In the genomic region with DNA sequence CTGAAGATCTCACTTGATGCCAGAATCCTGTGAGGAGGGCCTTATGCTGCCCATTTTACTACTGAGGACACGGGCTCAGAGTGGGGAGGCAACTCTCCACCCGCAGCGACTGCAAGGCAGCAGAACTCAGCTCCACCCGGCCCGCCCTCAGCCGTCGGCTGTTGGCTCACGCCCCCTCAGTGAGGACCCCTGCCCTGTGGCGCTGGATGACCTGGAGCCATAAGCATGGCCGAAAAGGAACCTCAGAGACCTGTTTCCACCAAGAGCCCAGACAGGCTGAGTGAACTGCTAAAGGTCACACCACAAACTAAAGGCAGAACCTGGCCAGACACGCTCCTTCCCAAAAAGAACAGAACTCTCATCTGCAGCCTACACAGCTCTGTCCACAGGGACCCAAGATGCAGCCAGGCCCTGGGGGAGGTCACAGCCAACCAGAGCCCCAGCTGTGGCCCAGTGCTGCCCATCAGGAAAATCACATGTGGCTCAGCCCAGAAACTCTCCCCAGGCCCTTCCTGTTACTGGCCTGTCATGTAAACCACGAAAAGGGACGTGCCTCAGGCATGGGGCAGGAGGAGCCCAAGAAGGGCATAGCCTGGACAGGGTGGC, we compare ENCODE assay signal across 20 cellular contexts. TPM values are rescaled to one million over a fixed set of nuclear protein-coding genes. Genes with fewer than 3 reads are reported as not detected.
A peak's percentile ranks its signal among the peaks of the same experiment; 100 is the strongest.
DNase-seq lines count a peak whose midpoint lies in the region; ATAC-seq and TF ChIP-seq lines count a peak whose summit lies in the region.
"Had no signal": no experiment of that assay in that cellular context is flagged by ENCODE, and none has a peak within 500 bp of the region (broad histone marks: within the 10 kb centered on the region; RNA-seq: fewer than 3 reads in every experiment).

No MANE protein-coding gene starts in this region.

- no TSS peak for BruUV-seq in Caco-2 (replicated peaks; lab: Mats Ljungman, UMichigan)

- no peaks in the 10 kb centered on the region for H3K27me3 ChIP-seq in BE2C
- no peaks in the 10 kb centered on the region for H3K27me3 ChIP-seq in Caco-2 (replicated peaks; ENCODE audit: control insufficient read depth, insufficient read depth, low read length)
- H3K27me3 ChIP-seq in H7 (ENCODE audit: control insufficient read depth, insufficient read depth, low read length) = no peaks in the 10 kb centered on the region
- H3K27me3 ChIP-seq: thyroid gland had no signal

- peak; percentile 10 for DNase-seq in BE2C
- DNase-seq in Caco-2 = no peak
- peak; percentile 18 for DNase-seq in cerebellum (ENCODE audit: low spot score)
- no peak for DNase-seq in nephron progenitor cell
- DNase-seq in GM19238 (ENCODE audit: insufficient read length, low spot score) = no peak
- no peak for DNase-seq in H7
- no peak for DNase-seq in NCI-H524 (lab: John Stamatoyannopoulos, UW)
- DNase-seq: activated CD4-positive, alpha-beta T cell treated with anti-CD3 and anti-CD28 coated beads, Interleukin-2, amount 50 U/mL, for 4 hours; anterior cingulate cortex; cerebellar nuclear complex; hypothalamus; midbrain; NCI-H1105; nucleus accumbens; SW 1271; thyroid gland had no signal

- H3K4me1 Mint-ChIP-seq in Caco-2 (ENCODE audit: low read depth, unreplicated experiment) (no peaks in the 10 kb centered on the region), nephron progenitor cell (peaks cover 7% of the 10 kb centered on the region)

- CTCF ChIA-PET in Caco-2 (lab: Charles Lee) = no interaction called here

- intact Hi-C loops in Caco-2 (cut with micrococcal nuclease; ENCODE audit: unreplicated experiment) = no loop called here

- peak overlapping the region; percentile 48 for H3K27ac Mint-ChIP-seq in Caco-2 (ENCODE audit: unreplicated experiment)
- H3K27ac Mint-ChIP-seq in nephron progenitor cell = peak overlapping the region; percentile 66
- H3K27ac Mint-ChIP-seq: activated T-helper 1 cell treated with anti-CD3 and anti-CD28 coated beads, Interleukin-12 subunit alpha, Interleukin-12 subunit beta, Interleukin-2, Interleukin-4 antibody, amounts not matched to agents 30 ng/mL and 10 ng/mL and 1 ng/mL, durations not matched to agents 14 hours and 24 hours and 36 hours had no signal

- H3K36me3 ChIP-seq in BE2C = peaks cover 58% of the 10 kb centered on the region
- H3K36me3 ChIP-seq in Caco-2 (ENCODE audit: control insufficient read depth, insufficient read depth, low read length) = peaks cover 2% of the 10 kb centered on the region; the same call in 1 of the 2 replicates
- H3K36me3 ChIP-seq in H7 (replicated peaks; ENCODE audit: control insufficient read depth, insufficient read depth, low read length) = peaks cover 2% of the 10 kb centered on the region

- ATAC-seq in HG02798 (IDR thresholded peaks at IDR 0.05; ENCODE audit: poor library complexity, unreplicated experiment) = no peak
- ATAC-seq: Panc1 had no signal

- H3K4me1 ChIP-seq in BE2C (no peaks in the 10 kb centered on the region), Caco-2 (peaks cover 6% of the 10 kb centered on the region; the same call in 1 of the 2 replicates)
- H3K4me1 ChIP-seq: HAP-1 had no signal

- no peak for TF ChIP-seq CTCF in BE2C (IDR thresholded peaks at IDR 0.05; ENCODE audit: low read depth, low read length)
- no peak for TF ChIP-seq CTCF in Caco-2 (IDR thresholded peaks at IDR 0.05; ENCODE audit: insufficient read depth in 1 of 2, low read depth in 1 of 2, low read length in 1 of 2, severe bottlenecking in 1 of 2, unreplicated experiment in 1 of 2)
- TF ChIP-seq CTCF in nephron progenitor cell (IDR thresholded peaks at IDR 0.05) = no peak

- H3K27me3 Mint-ChIP-seq in Caco-2 (ENCODE audit: insufficient read depth, unreplicated experiment) (no peaks in the 10 kb centered on the region), nephron progenitor cell (ENCODE audit: low read depth, poor library complexity) (no peaks in the 10 kb centered on the region)

- peaks cover 64% of the 10 kb centered on the region for H3K36me3 Mint-ChIP-seq in Caco-2 (ENCODE audit: insufficient read depth, unreplicated experiment)
- no peaks in the 10 kb centered on the region for H3K36me3 Mint-ChIP-seq in nephron progenitor cell (ENCODE audit: low read depth)

- POLR2A ChIA-PET in Caco-2 (lab: Charles Lee) = no interaction called here

- no peak overlapping the region for H3K4me3 Mint-ChIP-seq in Caco-2 (ENCODE audit: unreplicated experiment)
- H3K4me3 Mint-ChIP-seq in nephron progenitor cell = no peak overlapping the region
- H3K4me3 Mint-ChIP-seq: activated T-helper 1 cell treated with anti-CD3 and anti-CD28 coated beads, Interleukin-12 subunit alpha, Interleukin-12 subunit beta, Interleukin-2, Interleukin-4 antibody, amounts not matched to agents 30 ng/mL and 10 ng/mL and 1 ng/mL, durations not matched to agents 14 hours and 24 hours and 36 hours had no signal

- no peaks in the 10 kb centered on the region for H3K9me3 Mint-ChIP-seq in Caco-2 (ENCODE audit: unreplicated experiment)
- H3K9me3 Mint-ChIP-seq in nephron progenitor cell = no peaks in the 10 kb centered on the region
- H3K9me3 Mint-ChIP-seq: activated T-helper 1 cell treated with anti-CD3 and anti-CD28 coated beads, Interleukin-12 subunit alpha, Interleukin-12 subunit beta, Interleukin-2, Interleukin-4 antibody, amounts not matched to agents 30 ng/mL and 10 ng/mL and 1 ng/mL, durations not matched to agents 14 hours and 24 hours and 36 hours had no signal

- H3K9me3 ChIP-seq in BE2C (no peaks in the 10 kb centered on the region), Caco-2 (no peaks in the 10 kb centered on the region)
- H3K9me3 ChIP-seq: HAP-1, thyroid gland had no signal

- no peak overlapping the region for H3K4me3 ChIP-seq in BE2C (ENCODE audit: low read depth, low read length)
- no peak overlapping the region for H3K4me3 ChIP-seq in Caco-2 (ENCODE audit: low read depth, low read length)
- H3K4me3 ChIP-seq in H7 (ENCODE audit: insufficient read depth, low read depth, low read length) = no peak overlapping the region
- H3K4me3 ChIP-seq: HAP-1, thyroid gland had no signal

RNA-seq across cellular contexts. Expression of gene CCNK, which starts 32.8 kb away (rescaled TPM):
- 59.7 TPM for polyA plus RNA-seq in BE2C (2012; ENCODE audit: insufficient read depth, insufficient read length, low read depth)
- 95.4 and 104 TPM in 2 replicates for total RNA-seq in Caco-2 (2022)
- total RNA-seq in cerebellum = 45.5 TPM
- total RNA-seq in H7 (2014; rRNA removed; shearing (Covaris generic)) = 14.2 and 14.7 TPM in 2 replicates

RNA-seq across cellular contexts. Expression of gene SETD3, which starts 33.4 kb away (rescaled TPM):
- polyA plus RNA-seq in BE2C (2012; ENCODE audit: insufficient read depth, insufficient read length, low read depth) = 46.4 TPM
- total RNA-seq in Caco-2 (2022) (74.3 and 76.2 TPM in 2 replicates), cerebellum (44.9 TPM)
- 60.0 and 70.2 TPM in 2 replicates for total RNA-seq in H7 (2014; rRNA removed; shearing (Covaris generic))

Comparison
In these comparisons a context has a peak if more than half of its experiments do, and no peak if none do; other contexts are left out.
1. DNase-seq: peak in BE2C (single experiment) and cerebellum (single experiment); none in Caco-2 (0 of 2), nephron progenitor cell (single experiment), GM19238 (single experiment), H7 (single experiment) and NCI-H524 (0 of 2).